In genomic region chr1:76998582-76999189, GRCh38 we compare ENCODE assay signal across 14 cellular contexts.
A peak's percentile ranks its signal among the peaks of the same experiment; 100 is the strongest.
DNase-seq lines count a peak whose midpoint lies in the region; TF ChIP-seq lines count a peak whose summit lies in the region.
"Had no signal": no experiment of that assay in that cellular context is flagged by ENCODE, and none has a peak within 500 bp of the region (broad histone marks: within the 10 kb centered on the region; RNA-seq: fewer than 3 reads in every experiment).

No MANE protein-coding gene starts in this region.

- no peaks in the 10 kb centered on the region for H3K36me3 ChIP-seq in ACC112 (ENCODE audit: insufficient read depth, low read length)

- H3K4me3 ChIP-seq in ACC112 (ENCODE audit: low read depth, low read length) (no peak overlapping the region), astrocyte of the cerebellum (ENCODE audit: low read depth, low read length) (no peak overlapping the region)

- H3K79me2 ChIP-seq in ACC112 (ENCODE audit: control insufficient read depth, insufficient read depth, low read length, unreplicated experiment): no peaks in the 10 kb centered on the region

- no peak for TF ChIP-seq CTCF in astrocyte of the cerebellum (IDR thresholded peaks at IDR 0.05; ENCODE audit: low read depth, low read length, missing control alignments)

- H3K27ac ChIP-seq in ACC112 (ENCODE audit: low read depth, low read length): peak overlapping the region; percentile 55

- in situ Hi-C loops in astrocyte of the cerebellum (cut with HindIII; ENCODE audit: low sequenced_read_pairs): no loop called here

- no peak overlapping the region for H2AFZ ChIP-seq in ACC112 (ENCODE audit: low read length, unreplicated experiment)

- H3K27me3 ChIP-seq in ACC112 (ENCODE audit: insufficient read depth, low read length): no peaks in the 10 kb centered on the region

- DNase-seq in HT-29 (ENCODE audit: low spot score): peak; percentile 26
- peak; percentile 65 for DNase-seq in astrocyte of the cerebellum (ENCODE audit: low read depth)
- peak; percentile 83 for DNase-seq in glomerular visceral epithelial cell (ENCODE audit: extremely low spot score)
- no peak for DNase-seq in NCI-H2029 treated with DMSO at 0.1 percent for 48 hours (lab: John Stamatoyannopoulos, UW)
- DNase-seq in DMS79 treated with DMSO at 0.1 percent for 48 hours (lab: John Stamatoyannopoulos, UW): no peak
- DNase-seq in pons (ENCODE audit: low spot score): no peak
- DNase-seq in stimulated activated CD4-positive, alpha-beta T cell treated with anti-CD3 and anti-CD28 coated beads, Interleukin-4, amount 100 ng/mL, for 4 hours: no peak
- DNase-seq: activated CD4-positive, alpha-beta T cell treated with anti-CD3 and anti-CD28 coated beads for 4 hours; activated gamma-delta T cell treated with Interleukin-2 at 50 U/mL for 16 hours; MM.1S; naive thymus-derived CD4-positive, alpha-beta T cell; NCI-H446 treated with DMSO at 0.1 percent for 48 hours; stimulated activated naive B cell treated with anti-CD40 and anti-IgM and Interleukin-4, amounts not matched to agents 10 μg/mL and 1 μg/mL and 100 μg/mL, for 72 hours had no signal

- H3K4me1 ChIP-seq in ACC112 (ENCODE audit: control insufficient read depth, insufficient read depth, low read length, unreplicated experiment): peaks cover 15% of the 10 kb centered on the region

Comparison
In these comparisons a context has a peak if more than half of its experiments do, and no peak if none do; other contexts are left out.
1. DNase-seq: peak in HT-29 (single experiment), astrocyte of the cerebellum (single experiment) and glomerular visceral epithelial cell (single experiment); none in NCI-H2029 treated with DMSO at 0.1 percent for 48 hours (single experiment), DMS79 treated with DMSO at 0.1 percent for 48 hours (single experiment), pons (single experiment) and stimulated activated CD4-positive, alpha-beta T cell treated with anti-CD3 and anti-CD28 coated beads, Interleukin-4, amount 100 ng/mL, for 4 hours (0 of 2).